In genomic region chr6:15296735-15297134, GRCh38 we compare ENCODE assay signal across 11 cellular contexts. TPM values are rescaled to one million over a fixed set of nuclear protein-coding genes. Genes with fewer than 3 reads are reported as not detected.
DNase-seq lines count a peak whose midpoint lies in the region; ATAC-seq and TF ChIP-seq lines count a peak whose summit lies in the region.
"Had no signal": no experiment of that assay in that cellular context is flagged by ENCODE, and none has a peak within 500 bp of the region (broad histone marks: within the 10 kb centered on the region; RNA-seq: fewer than 3 reads in every experiment).

No MANE protein-coding gene starts in this region.

- H2AFZ ChIP-seq in SK-N-SH (ENCODE audit: low read depth), result no peak overlapping the region

- H3K9me2 ChIP-seq in SK-N-SH, result no peaks in the 10 kb centered on the region

- no peaks in the 10 kb centered on the region for H3K27me3 Mint-ChIP-seq in stimulated activated naive CD8-positive, alpha-beta T cell treated with anti-CD3 and anti-CD28 coated beads, Interleukin-15, Interleukin-2, amounts not matched to agents 100 ng/mL and 50 ng/mL, for 24 hours

- H3K9me3 ChIP-seq in left ventricle myocardium inferior (replicated peaks) (no peaks in the 10 kb centered on the region), SK-N-SH (no peaks in the 10 kb centered on the region)

- H3K4me3 Mint-ChIP-seq in stimulated activated naive CD8-positive, alpha-beta T cell treated with anti-CD3 and anti-CD28 coated beads, Interleukin-15, Interleukin-2, amounts not matched to agents 100 ng/mL and 50 ng/mL, for 24 hours, result peak overlapping the region; percentile 46

- H3K4me1 Mint-ChIP-seq in stimulated activated naive CD8-positive, alpha-beta T cell treated with anti-CD3 and anti-CD28 coated beads, Interleukin-15, Interleukin-2, amounts not matched to agents 100 ng/mL and 50 ng/mL, for 24 hours (ENCODE audit: low read depth), result peaks cover 93% of the 10 kb centered on the region

- peaks cover 80% of the 10 kb centered on the region for H3K4me1 ChIP-seq in left ventricle myocardium inferior
- peaks cover 0 to 9% of the 10 kb centered on the region in 2 experiments; a peak in 2 of 4 replicates for H3K4me1 ChIP-seq in SK-N-SH (ENCODE audit: control insufficient read depth in 1 of 2, insufficient read depth in 2 of 2, low read depth in 1 of 2, low read length in 1 of 2)

- 97% methylated on average over 2 of the region's 2 CpGs for WGBS in SK-N-SH (ENCODE audit: low lambda C conversion rate)

- no peaks in the 10 kb centered on the region for H4K20me1 ChIP-seq in SK-N-SH (ENCODE audit: insufficient read depth)

- peaks cover 28% of the 10 kb centered on the region for H3K79me2 ChIP-seq in SK-N-SH (ENCODE audit: insufficient read depth)

- H3K9me3 Mint-ChIP-seq in stimulated activated naive CD8-positive, alpha-beta T cell treated with anti-CD3 and anti-CD28 coated beads, Interleukin-15, Interleukin-2, amounts not matched to agents 100 ng/mL and 50 ng/mL, for 24 hours, result no peaks in the 10 kb centered on the region

- H3K9ac ChIP-seq in SK-N-SH, result no peak overlapping the region

- H3K36me3 ChIP-seq in left ventricle myocardium inferior, result no peaks in the 10 kb centered on the region
- no peaks in the 10 kb centered on the region for H3K36me3 ChIP-seq in SK-N-SH (replicated peaks in 1 of 2; ENCODE audit: control insufficient read depth in 1 of 2, insufficient read depth in 2 of 2, low read length in 1 of 2)

- H3K4me3 ChIP-seq in left ventricle myocardium inferior (no peak overlapping the region), SK-N-SH (ENCODE audit: low read depth in 2 of 2, low read length in 1 of 2) (no peak overlapping the region)

- H3F3A ChIP-seq in SK-N-SH (replicated peaks; ENCODE audit: insufficient read depth), result no peaks in the 10 kb centered on the region

- CTCF ChIA-PET in SK-N-SH (lab: Yijun Ruan, JAX), result no interaction called here

- intact Hi-C loops in left ventricle myocardium inferior (cut with micrococcal nuclease) (no loop called here), cardiac septum (cut with DNase I) (no loop called here)

- ATAC-seq in HG02852 (IDR thresholded peaks at IDR 0.05; ENCODE audit: unreplicated experiment), result peak; percentile 55
- ATAC-seq: esophagus mucosa had no signal

- peak overlapping the region; percentile 16 for H3K27ac ChIP-seq in left ventricle myocardium inferior (replicated peaks)
- H3K27ac ChIP-seq in SK-N-SH (ENCODE audit: low read depth in 2 of 2, low read length in 1 of 2), result no peak overlapping the region

- no peak for TF ChIP-seq EP300 in SK-N-SH (IDR thresholded peaks at IDR 0.05; ENCODE audit: borderline replicate concordance in 1 of 2, low read depth in 1 of 2, low read length in 1 of 2)

- TF ChIP-seq CTCF in left ventricle myocardium inferior (IDR thresholded peaks at IDR 0.05; ENCODE audit: borderline replicate concordance), result no peak
- no peak for TF ChIP-seq CTCF in SK-N-SH (IDR thresholded peaks at IDR 0.05)

- H3K27me3 ChIP-seq in left ventricle myocardium inferior (ENCODE audit: low read depth) (no peaks in the 10 kb centered on the region), SK-N-SH (ENCODE audit: insufficient read depth) (no peaks in the 10 kb centered on the region)

- H3K4me2 ChIP-seq in SK-N-SH, result no peak overlapping the region

- DNase-seq in left ventricle myocardium inferior, result no peak
- no peak for DNase-seq in cardiac septum (ENCODE audit: low spot score)
- peak; percentile 24 to 52 for DNase-seq in activated CD4-positive, alpha-beta T cell treated with anti-CD3 and anti-CD28 coated beads, Interleukin-2, amount 50 U/mL, for 48 hours
- no peak for DNase-seq in NCI-H524 treated with DMSO at 0.1 percent for 48 hours (lab: John Stamatoyannopoulos, UW)
- no peak for DNase-seq in DMS153 (lab: John Stamatoyannopoulos, UW)
- DNase-seq in SK-N-SH, result no peak
- DNase-seq: NCI-H510A treated with DMSO at 0.1 percent for 48 hours; stimulated activated naive CD4-positive, alpha-beta T cell had no signal

- H3K27ac Mint-ChIP-seq in stimulated activated naive CD8-positive, alpha-beta T cell treated with anti-CD3 and anti-CD28 coated beads, Interleukin-15, Interleukin-2, amounts not matched to agents 100 ng/mL and 50 ng/mL, for 24 hours, result peak overlapping the region; percentile 88

- H3K36me3 Mint-ChIP-seq in stimulated activated naive CD8-positive, alpha-beta T cell treated with anti-CD3 and anti-CD28 coated beads, Interleukin-15, Interleukin-2, amounts not matched to agents 100 ng/mL and 50 ng/mL, for 24 hours (ENCODE audit: low read depth), result peaks cover 29% of the 10 kb centered on the region

- TF ChIP-seq RAD21 in SK-N-SH (IDR thresholded peaks at IDR 0.05; ENCODE audit: low read length), result no peak

- POLR2A ChIA-PET in SK-N-SH (lab: Yijun Ruan, JAX), result no interaction called here

TF ChIP-seq in SK-N-SH, 30 proteins besides CTCF, POLR2A, EP300 and RAD21:
- TF ChIP-seq USF2 (IDR thresholded peaks at IDR 0.05; ENCODE audit: borderline replicate concordance, low read depth, low read length) (no peak), TAF1 (IDR thresholded peaks at IDR 0.05; ENCODE audit: borderline replicate concordance, low read depth, low read length) (no peak), TCF12 (IDR thresholded peaks at IDR 0.05) (no peak), MEF2A (IDR thresholded peaks at IDR 0.05; ENCODE audit: borderline replicate concordance, low read depth) (no peak), IRF3 (IDR thresholded peaks at IDR 0.05; ENCODE audit: low read depth, low read length) (no peak), GATA2 (CRISPR knock-in tag; IDR thresholded peaks at IDR 0.05) (no peak), POLR2AphosphoS5 (IDR thresholded peaks at IDR 0.05; ENCODE audit: low read depth, low read length) (no peak), ELF1 (IDR thresholded peaks at IDR 0.05) (no peak), FOXM1 (IDR thresholded peaks at IDR 0.05; ENCODE audit: low read depth) (no peak), NFIC (IDR thresholded peaks at IDR 0.05; ENCODE audit: borderline replicate concordance) (no peak), MXI1 (IDR thresholded peaks at IDR 0.05; ENCODE audit: low read depth, low read length) (no peak), NRF1 (IDR thresholded peaks at IDR 0.05; ENCODE audit: low read depth, low read length) (no peak), FOXJ3 (CRISPR knock-in tag; IDR thresholded peaks at IDR 0.05) (no peak), YY1 (IDR thresholded peaks at IDR 0.05; ENCODE audit: low read depth) (no peak), CHD2 (IDR thresholded peaks at IDR 0.05; ENCODE audit: low read length, partially characterized antibody) (no peak), RXRA (IDR thresholded peaks at IDR 0.05; ENCODE audit: borderline replicate concordance, low read depth) (no peak), JUND (IDR thresholded peaks at IDR 0.05) (no peak), REST (IDR thresholded peaks at IDR 0.05; ENCODE audit: low read depth, low read length) (no peak)

RNA-seq across cellular contexts. Expression of gene JARID2, which starts 50.9 kb away (rescaled TPM):
- total RNA-seq in left ventricle myocardium inferior (6.5 TPM), cardiac septum (4.5 TPM)
- 3.4 and 3.7 TPM in 2 replicates for polyA plus RNA-seq in SK-N-SH (2012; rRNA removed)
- polyA plus RNA-seq in SK-N-SH (2012; cell fraction: cytosol; rRNA removed), result 2.5 and 2.8 TPM in 2 replicates
- 6.3 and 6.7 TPM in 2 replicates for polyA plus RNA-seq in SK-N-SH (2012; cell fraction: nucleus; rRNA removed)

Comparison
In these comparisons a context has a peak if more than half of its experiments do, and no peak if none do; other contexts are left out.
1. DNase-seq: peak in activated CD4-positive, alpha-beta T cell treated with anti-CD3 and anti-CD28 coated beads, Interleukin-2, amount 50 U/mL, for 48 hours (2 of 2); none in left ventricle myocardium inferior (single experiment), cardiac septum (single experiment), NCI-H524 treated with DMSO at 0.1 percent for 48 hours (single experiment), DMS153 (single experiment) and SK-N-SH (single experiment).